Comparison of ENCODE assay signal across 8 cellular contexts in the genomic region with DNA sequence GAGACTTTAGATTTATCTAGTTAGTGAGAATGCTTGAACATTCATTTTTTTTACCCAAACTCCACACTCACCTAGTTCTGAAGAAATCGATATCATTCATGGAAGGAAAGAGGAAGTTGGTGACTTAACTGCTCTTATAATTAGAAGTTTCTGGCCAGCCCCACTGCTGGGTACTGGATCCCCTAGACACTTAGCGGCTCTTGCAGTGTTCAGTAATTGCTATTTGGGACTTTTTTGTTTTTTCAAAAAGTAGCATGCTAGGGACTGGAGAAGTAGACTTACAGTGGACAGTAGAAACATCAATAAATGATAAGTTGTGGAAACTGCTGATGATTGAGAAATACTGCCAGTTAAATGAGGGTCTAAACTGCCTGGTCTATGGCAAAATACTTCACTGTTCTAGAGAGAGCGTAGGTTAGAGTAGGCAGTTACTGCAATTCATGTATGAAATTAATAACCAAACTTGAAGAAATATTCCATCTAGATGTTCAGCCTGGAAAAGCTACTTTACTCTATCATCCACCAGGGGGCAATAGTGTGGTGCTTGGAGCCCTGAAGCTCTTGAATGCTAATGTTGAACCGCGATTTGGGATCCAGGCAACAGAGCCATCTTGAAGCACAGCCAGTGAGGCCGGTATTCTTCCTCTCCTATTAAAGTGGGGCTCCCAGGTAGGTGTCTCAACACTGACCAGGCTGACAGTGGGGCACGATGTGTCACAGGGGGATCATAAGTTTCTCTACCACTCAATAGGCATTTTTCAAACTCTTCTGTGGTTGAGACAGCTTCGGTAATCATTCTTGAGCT.
DNase-seq lines count a peak whose midpoint lies in the region; ATAC-seq and TF ChIP-seq lines count a peak whose summit lies in the region.

No MANE protein-coding gene starts in this region.

- no peak overlapping the region for H3K27ac ChIP-seq in C4-2B
- no peak overlapping the region for H3K27ac ChIP-seq in left ventricle myocardium inferior (replicated peaks)

- ATAC-seq in GM18868 (IDR thresholded peaks at IDR 0.05; ENCODE audit: unreplicated experiment): peak; percentile 93
- peak; percentile 53 for ATAC-seq in HG03196 (IDR thresholded peaks at IDR 0.05; ENCODE audit: unreplicated experiment)

- TF ChIP-seq CTCF in C4-2B (conservative IDR thresholded peaks at IDR 0.05): peak; percentile 86
- peak; percentile 76 for TF ChIP-seq CTCF in left ventricle myocardium inferior (IDR thresholded peaks at IDR 0.05; ENCODE audit: borderline replicate concordance)
- TF ChIP-seq CTCF in retinal pigment epithelial cell (conservative IDR thresholded peaks at IDR 0.05; ENCODE audit: low read depth, low read length): peak; percentile 89

- no peak overlapping the region for H3K4me3 Mint-ChIP-seq in activated naive CD8-positive, alpha-beta T cell treated with anti-CD3 and anti-CD28 coated beads for 36 hours
- no peak overlapping the region for H3K4me3 Mint-ChIP-seq in activated T-helper 2 cell treated with anti-CD3 and anti-CD28 coated beads, Interferon-gamma antibody, Interleukin-2, Interleukin-4, amounts not matched to agents 10 μg/mL and 5 μg/mL and 100 μg/mL, durations not matched to agents 14 hours and 24 hours and 36 hours (ENCODE audit: low read depth)

- H3K4me1 ChIP-seq in left ventricle myocardium inferior: no peaks in the 10 kb centered on the region

- H3K27ac Mint-ChIP-seq in activated naive CD8-positive, alpha-beta T cell treated with anti-CD3 and anti-CD28 coated beads for 36 hours: no peak overlapping the region
- H3K27ac Mint-ChIP-seq in activated T-helper 2 cell treated with anti-CD3 and anti-CD28 coated beads, Interferon-gamma antibody, Interleukin-2, Interleukin-4, amounts not matched to agents 10 μg/mL and 5 μg/mL and 100 μg/mL, durations not matched to agents 14 hours and 24 hours and 36 hours: no peak overlapping the region

- peaks cover 48% of the 10 kb centered on the region for H3K27me3 Mint-ChIP-seq in activated naive CD8-positive, alpha-beta T cell treated with anti-CD3 and anti-CD28 coated beads for 36 hours
- peaks cover 19% of the 10 kb centered on the region for H3K27me3 Mint-ChIP-seq in activated T-helper 2 cell treated with anti-CD3 and anti-CD28 coated beads, Interferon-gamma antibody, Interleukin-2, Interleukin-4, amounts not matched to agents 10 μg/mL and 5 μg/mL and 100 μg/mL, durations not matched to agents 14 hours and 24 hours and 36 hours (ENCODE audit: low read depth)

- no peaks in the 10 kb centered on the region for H3K9me3 Mint-ChIP-seq in activated naive CD8-positive, alpha-beta T cell treated with anti-CD3 and anti-CD28 coated beads for 36 hours
- H3K9me3 Mint-ChIP-seq in activated T-helper 2 cell treated with anti-CD3 and anti-CD28 coated beads, Interferon-gamma antibody, Interleukin-2, Interleukin-4, amounts not matched to agents 10 μg/mL and 5 μg/mL and 100 μg/mL, durations not matched to agents 14 hours and 24 hours and 36 hours: no peaks in the 10 kb centered on the region

- no peaks in the 10 kb centered on the region for H3K36me3 Mint-ChIP-seq in activated naive CD8-positive, alpha-beta T cell treated with anti-CD3 and anti-CD28 coated beads for 36 hours
- H3K36me3 Mint-ChIP-seq in activated T-helper 2 cell treated with anti-CD3 and anti-CD28 coated beads, Interferon-gamma antibody, Interleukin-2, Interleukin-4, amounts not matched to agents 10 μg/mL and 5 μg/mL and 100 μg/mL, durations not matched to agents 14 hours and 24 hours and 36 hours (ENCODE audit: low read depth): no peaks in the 10 kb centered on the region

- DNase-seq in NCI-H345 (lab: John Stamatoyannopoulos, UW): peak; percentile 46
- DNase-seq in activated naive CD8-positive, alpha-beta T cell treated with anti-CD3 and anti-CD28 coated beads for 36 hours: peak; percentile 6
- no peak for DNase-seq in left ventricle myocardium inferior
- DNase-seq in retinal pigment epithelial cell (ENCODE audit: low read depth): peak; percentile 12
- DNase-seq in activated T-helper 2 cell treated with anti-CD3 and anti-CD28 coated beads, Interferon-gamma antibody, Interleukin-2, Interleukin-4, amounts not matched to agents 10 μg/mL and 5 μg/mL and 100 μg/mL, durations not matched to agents 14 hours and 24 hours and 36 hours (ENCODE audit: low spot score): no peak

- peaks cover 2% of the 10 kb centered on the region for H3K4me1 Mint-ChIP-seq in activated naive CD8-positive, alpha-beta T cell treated with anti-CD3 and anti-CD28 coated beads for 36 hours
- peaks cover 9% of the 10 kb centered on the region for H3K4me1 Mint-ChIP-seq in activated T-helper 2 cell treated with anti-CD3 and anti-CD28 coated beads, Interferon-gamma antibody, Interleukin-2, Interleukin-4, amounts not matched to agents 10 μg/mL and 5 μg/mL and 100 μg/mL, durations not matched to agents 14 hours and 24 hours and 36 hours (ENCODE audit: low read depth)

- H3K36me3 ChIP-seq in left ventricle myocardium inferior: no peaks in the 10 kb centered on the region

- H3K9me3 ChIP-seq in left ventricle myocardium inferior (replicated peaks): no peaks in the 10 kb centered on the region

- H3K27me3 ChIP-seq in left ventricle myocardium inferior (ENCODE audit: low read depth): peaks cover 29% of the 10 kb centered on the region

- no peak overlapping the region for H3K4me3 ChIP-seq in left ventricle myocardium inferior
- no peak overlapping the region for H3K4me3 ChIP-seq in retinal pigment epithelial cell (ENCODE audit: low read length)

- intact Hi-C loops in left ventricle myocardium inferior (cut with micrococcal nuclease): no loop called here
- intact Hi-C loops in activated T-helper 2 cell treated with anti-CD3 and anti-CD28 coated beads, Interferon-gamma antibody, Interleukin-2, Interleukin-4, amounts not matched to agents 10 μg/mL and 5 μg/mL and 100 μg/mL, durations not matched to agents 14 hours and 24 hours and 36 hours (cut with micrococcal nuclease): loop anchor here (2.0 kb wide), 1 partner anchor 340 kb away; no protein-coding TSS in a partner anchor

Comparison
In these comparisons a context has a peak if more than half of its experiments do, and no peak if none do; other contexts are left out.
1. DNase-seq: peak in NCI-H345 (single experiment), activated naive CD8-positive, alpha-beta T cell treated with anti-CD3 and anti-CD28 coated beads for 36 hours (single experiment) and retinal pigment epithelial cell (single experiment); none in left ventricle myocardium inferior (single experiment) and activated T-helper 2 cell treated with anti-CD3 and anti-CD28 coated beads, Interferon-gamma antibody, Interleukin-2, Interleukin-4, amounts not matched to agents 10 μg/mL and 5 μg/mL and 100 μg/mL, durations not matched to agents 14 hours and 24 hours and 36 hours (single experiment).
2. Peak in every context shown above with its lines, with median percentiles within 50 percentile points of each other: CTCF ChIP-seq.